ENCODE assay signal across 3 cellular contexts in genomic region chr16:6531067-6531466, GRCh38.
"Had no signal": no experiment of that assay in that cellular context is flagged by ENCODE, and none has a peak within 500 bp of the region (broad histone marks: within the 10 kb centered on the region; RNA-seq: fewer than 3 reads in every experiment).

No MANE protein-coding gene starts in this region.

- ATAC-seq: GM12878 had no signal

- DNase-seq: GDM1, GF-D8 had no signal

- H3K4me3 ChIP-seq: GM12878 had no signal
